31 cellular contexts compared by ENCODE assay signal in genomic region chr7:119436882-119437281, GRCh38.
A peak's percentile ranks its signal among the peaks of the same experiment; 100 is the strongest.
DNase-seq lines count a peak whose midpoint lies in the region; ATAC-seq and FAIRE-seq lines count a peak whose summit lies in the region.
"Had no signal": no experiment of that assay in that cellular context is flagged by ENCODE, and none has a peak within 500 bp of the region (broad histone marks: within the 10 kb centered on the region; RNA-seq: fewer than 3 reads in every experiment).

No MANE protein-coding gene starts in this region.

- ATAC-seq in GM18517 (IDR thresholded peaks at IDR 0.05; ENCODE audit: unreplicated experiment) (peak; percentile 68), HG02798 (IDR thresholded peaks at IDR 0.05; ENCODE audit: poor library complexity, unreplicated experiment) (peak; percentile 40), HG03378 (IDR thresholded peaks at IDR 0.05; ENCODE audit: unreplicated experiment) (peak; percentile 59), HG03025 (IDR thresholded peaks at IDR 0.05; ENCODE audit: low FRiP score, unreplicated experiment) (no peak)
- ATAC-seq: A549; CD8-positive, alpha-beta T cell had no signal

- peak; percentile 53 for FAIRE-seq in endometrium (lab: Jason Lieb, UNC)
- FAIRE-seq: A549, GM12891, GM18507, GM19239 had no signal

- DNase-seq in SKM-1 treated with dmso at 0.1 percent for 144 hours (lab: John Stamatoyannopoulos, UW; ENCODE audit: unreplicated experiment), result no peak
- no peak for DNase-seq in DMS53 treated with DMSO at 0.1 percent for 48 hours (lab: John Stamatoyannopoulos, UW; ENCODE audit: unreplicated experiment)
- no peak for DNase-seq in NCI-H1092 treated with DMSO at 0.1 percent for 48 hours (lab: John Stamatoyannopoulos, UW)
- DNase-seq: C1 segment of cervical spinal cord; Caco-2; CD8-positive, alpha-beta T cell; DMS 273 treated with DMSO at 0.1 percent for 48 hours; DMS79 treated with DMSO at 0.1 percent for 48 hours; GF-D8; H7; NCI-H1048; NCI-H1417 treated with DMSO at 0.1 percent for 48 hours; NCI-H187; NCI-H2081 treated with DMSO at 0.1 percent for 48 hours; NCI-H2171; NCI-H226; NCI-H510A; NCI-H69; Peyer's patch; SHP77 treated with DMSO at 0.1 percent for 48 hours; SW 1271; T-helper 2 cell had no signal
